In the genomic region with DNA sequence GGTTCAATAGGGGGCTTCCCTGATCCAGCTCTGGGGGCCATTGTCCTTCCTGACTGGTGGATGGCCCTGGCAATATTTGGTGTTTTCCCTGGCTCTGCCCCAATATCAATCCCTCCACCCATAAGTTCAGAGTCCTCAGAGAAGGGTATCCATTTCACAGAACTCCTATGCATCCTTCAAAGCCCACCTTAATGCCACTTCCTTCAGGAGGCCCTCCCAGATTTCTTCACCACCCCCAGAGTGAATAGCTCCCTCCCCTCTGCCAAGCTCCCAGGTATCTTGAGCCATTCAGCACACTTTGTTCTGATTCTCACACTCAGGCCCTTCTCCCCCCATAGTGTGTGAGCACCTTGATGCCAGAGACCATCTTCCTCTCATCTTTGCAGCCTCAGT, we compare ENCODE assay signal across 14 cellular contexts. TPM values are rescaled to one million over a fixed set of nuclear protein-coding genes. Genes with fewer than 3 reads are reported as not detected.
DNase-seq lines count a peak whose midpoint lies in the region; ATAC-seq and TF ChIP-seq lines count a peak whose summit lies in the region.
"Had no signal": no experiment of that assay in that cellular context is flagged by ENCODE, and none has a peak within 500 bp of the region (broad histone marks: within the 10 kb centered on the region; RNA-seq: fewer than 3 reads in every experiment).

No MANE protein-coding gene starts in this region.

- H3K14ac ChIP-seq in IMR-90 (replicated peaks; ENCODE audit: low read depth, low read length): no peak overlapping the region

- no peak overlapping the region; the same call in 2 of the 3 replicates for H2BK15ac ChIP-seq in IMR-90 (ENCODE audit: low read depth, low read length)

- no peaks in the 10 kb centered on the region for H3K27me3 Mint-ChIP-seq in chondrocyte (ENCODE audit: low read depth)

- no peak for ATAC-seq in IMR-90 (ENCODE audit: low read depth)
- no peak for ATAC-seq in HG03280 (IDR thresholded peaks at IDR 0.05; ENCODE audit: unreplicated experiment)

- no peak overlapping the region for H3K18ac ChIP-seq in IMR-90 (ENCODE audit: low read depth, low read length)

- TF ChIP-seq RAD21 in IMR-90 (IDR thresholded peaks at IDR 0.05; ENCODE audit: low read length): no peak

- dilution Hi-C loops in IMR-90 (cut with HindIII; ENCODE audit: low sequenced_read_pairs, unreplicated experiment): no loop called here

- H3K79me1 ChIP-seq in IMR-90 (ENCODE audit: low read depth in 1 of 2, low read length in 2 of 2): no peaks in the 10 kb centered on the region

- POLR2A ChIA-PET in IMR-90 (lab: Charles Lee; ENCODE audit: unreplicated experiment): no interaction called here

- no peak overlapping the region for H2AFZ ChIP-seq in IMR-90 (replicated peaks; ENCODE audit: low read length, poor library complexity)

- in situ Hi-C loops in IMR-90 (cut with MboI; ENCODE audit: low sequenced_read_pairs) (no loop called here), GM13976 (cut with MboI; ENCODE audit: low sequenced_read_pairs, unreplicated experiment) (no loop called here)

- no peak for TF ChIP-seq EP300 in suprapubic skin (IDR thresholded peaks at IDR 0.05)

- no peaks in the 10 kb centered on the region for H3K27me3 ChIP-seq in IMR-90 (ENCODE audit: control insufficient read depth, insufficient read depth, low read length)
- H3K27me3 ChIP-seq in mucosa of rectum (ENCODE audit: control insufficient read depth in 2 of 2, insufficient read depth in 2 of 2, low read length in 2 of 2): no peaks in the 10 kb centered on the region
- H3K27me3 ChIP-seq in suprapubic skin: no peaks in the 10 kb centered on the region

- H2AK9ac ChIP-seq in IMR-90 (replicated peaks; ENCODE audit: low read depth, low read length, poor library complexity): no peak overlapping the region

- no peak overlapping the region for H3K4me3 ChIP-seq in IMR-90 (ENCODE audit: insufficient read depth, low read depth, low read length)
- peak overlapping the region in 1 of 2 donors; percentile 26 for H3K4me3 ChIP-seq in mucosa of rectum (ENCODE audit: low read length in 2 of 2)
- no peak overlapping the region for H3K4me3 ChIP-seq in suprapubic skin

- no peak for DNase-seq in IMR-90
- DNase-seq in chondrocyte (ENCODE audit: low spot score): no peak
- no peak for DNase-seq in suprapubic skin (ENCODE audit: low spot score in 2 of 2)
- DNase-seq in GM13976 (ENCODE audit: low spot score): no peak
- no peak for DNase-seq in stimulated activated CD4-positive, alpha-beta T cell treated with anti-CD3 and anti-CD28 coated beads, Interleukin-4, amount 100 ng/mL, for 4 hours
- no peak for DNase-seq in NCI-H2171 (lab: John Stamatoyannopoulos, UW)
- DNase-seq: activated CD4-positive, alpha-beta T cell treated with anti-CD3 and anti-CD28 coated beads, Interleukin-2, amount 50 U/mL, for 4 hours; DND-41; RPMI8226 had no signal

- H3K9me1 ChIP-seq in IMR-90 (ENCODE audit: insufficient read depth, low read length): peaks cover 3% of the 10 kb centered on the region; the same call in 1 of the 2 replicates

- no peak overlapping the region for H2BK120ac ChIP-seq in IMR-90 (ENCODE audit: low read depth, low read length)

- no peak overlapping the region for H2BK20ac ChIP-seq in IMR-90 (ENCODE audit: low read depth, low read length)

- H3K4ac ChIP-seq in IMR-90 (ENCODE audit: low read depth, low read length): peak overlapping the region; percentile 70

- H3K9ac ChIP-seq in IMR-90 (ENCODE audit: low read depth, low read length) (no peak overlapping the region), mucosa of rectum (ENCODE audit: low read depth in 1 of 2, low read length in 2 of 2) (no peak overlapping the region)

- intact Hi-C loops in IMR-90 (cut with micrococcal nuclease): no loop called here

- H3K23ac ChIP-seq in IMR-90 (ENCODE audit: low read depth, low read length): no peak overlapping the region

- H4K8ac ChIP-seq in IMR-90 (ENCODE audit: low read depth in 2 of 2, low read length in 2 of 2): peak overlapping the region in 1 of 2 experiments; percentile 83; a peak in 1 of 4 replicates

- CTCF ChIA-PET in IMR-90 (lab: Yijun Ruan, JAX): interaction anchor here (1.0 to 1.5 kb wide), 2 partner anchors 16 to 80 kb away, joined by 4 read pairs; no protein-coding TSS in a partner anchor

- H2BK5ac ChIP-seq in IMR-90 (ENCODE audit: low read depth, low read length, poor library complexity, severe bottlenecking): no peak overlapping the region

- no peak overlapping the region for H3K4me2 ChIP-seq in IMR-90 (ENCODE audit: low read depth, low read length)

- H3K9me3 Mint-ChIP-seq in chondrocyte (ENCODE audit: low read depth): no peaks in the 10 kb centered on the region
- H3K9me3 Mint-ChIP-seq: memory B cell had no signal

- H4K20me1 ChIP-seq in IMR-90 (ENCODE audit: insufficient read depth, low read length): no peaks in the 10 kb centered on the region

- BruUV-seq in IMR-90 (replicated peaks; lab: Mats Ljungman, UMichigan): no TSS peak

- H3K27ac ChIP-seq in IMR-90 (ENCODE audit: insufficient read depth, low read length) (no peak overlapping the region), mucosa of rectum (ENCODE audit: low read depth in 2 of 2, low read length in 2 of 2) (peak overlapping the region; percentile 78 to 82), suprapubic skin (peak overlapping the region; percentile 79)

- no peak overlapping the region for H4K5ac ChIP-seq in IMR-90 (ENCODE audit: low read depth, low read length)

- TF ChIP-seq POLR2A in IMR-90 (IDR thresholded peaks at IDR 0.05; ENCODE audit: low read depth, low read length) (no peak), suprapubic skin (IDR thresholded peaks at IDR 0.05) (no peak)

- no peaks in the 10 kb centered on the region for H3K36me3 ChIP-seq in IMR-90 (ENCODE audit: control insufficient read depth, insufficient read depth, low read length)
- no peaks in the 10 kb centered on the region for H3K36me3 ChIP-seq in mucosa of rectum (ENCODE audit: control insufficient read depth in 2 of 2, insufficient read depth in 2 of 2, low read length in 2 of 2)
- no peaks in the 10 kb centered on the region for H3K36me3 ChIP-seq in suprapubic skin

- H3K36me3 Mint-ChIP-seq in chondrocyte (ENCODE audit: low read depth): peaks cover 7% of the 10 kb centered on the region

- TF ChIP-seq CTCF in IMR-90 (conservative IDR thresholded peaks at IDR 0.05; ENCODE audit: low read depth, low read length) (no peak), chondrocyte (IDR thresholded peaks at IDR 0.05) (no peak), suprapubic skin (IDR thresholded peaks at IDR 0.05) (no peak), GM13976 (IDR thresholded peaks at IDR 0.05; ENCODE audit: borderline replicate concordance, control extremely low read depth, extremely low read depth, insufficient read depth, missing control alignments) (no peak)

- H2AK5ac ChIP-seq in IMR-90 (ENCODE audit: low read depth, low read length): peak overlapping the region; percentile 64; the same call in 1 of the 2 replicates

- H3K4me1 ChIP-seq in IMR-90 (ENCODE audit: control insufficient read depth, insufficient read depth, low read length) (peaks cover 33% of the 10 kb centered on the region), mucosa of rectum (ENCODE audit: control insufficient read depth in 2 of 2, insufficient read depth in 2 of 2, low read length in 2 of 2) (peaks cover 14 to 19% of the 10 kb centered on the region in 2 donors), suprapubic skin (peaks cover 38% of the 10 kb centered on the region)

- H4K91ac ChIP-seq in IMR-90 (ENCODE audit: insufficient read depth, low read depth, low read length): no peak overlapping the region; the same call in 1 of the 2 replicates

- H3K4me3 Mint-ChIP-seq in chondrocyte (ENCODE audit: unreplicated experiment): peak overlapping the region; percentile 64
- H3K4me3 Mint-ChIP-seq: memory B cell had no signal

- H3K9me3 ChIP-seq in IMR-90 (ENCODE audit: control insufficient read depth, insufficient read depth, low read length) (no peaks in the 10 kb centered on the region), mucosa of rectum (ENCODE audit: control insufficient read depth in 2 of 2, low read length in 2 of 2) (no peaks in the 10 kb centered on the region), suprapubic skin (no peaks in the 10 kb centered on the region)

- H3K56ac ChIP-seq in IMR-90 (ENCODE audit: extremely low read depth, insufficient read depth, low read length): no peak overlapping the region

- H3K27ac Mint-ChIP-seq in chondrocyte (ENCODE audit: unreplicated experiment): peak overlapping the region; percentile 95
- H3K27ac Mint-ChIP-seq: memory B cell had no signal

- peaks cover 80% of the 10 kb centered on the region for H3K4me1 Mint-ChIP-seq in chondrocyte (ENCODE audit: low read depth)

TF ChIP-seq in IMR-90, 13 proteins besides CTCF, POLR2A, EP300 and RAD21 (continues in another document):
- TF ChIP-seq MAFK (IDR thresholded peaks at IDR 0.05; ENCODE audit: low read depth, low read length): no peak
- no peak for TF ChIP-seq RFX5 (IDR thresholded peaks at IDR 0.05; ENCODE audit: low read depth, low read length)
- no peak for TF ChIP-seq CEBPB (IDR thresholded peaks at IDR 0.05; ENCODE audit: low read depth, low read length)
- no peak for TF ChIP-seq RCOR1 (IDR thresholded peaks at IDR 0.05; ENCODE audit: insufficient replicate concordance, low read length)
- no peak for TF ChIP-seq SMC3 (IDR thresholded peaks at IDR 0.05; ENCODE audit: low read depth, low read length)

RNA-seq across cellular contexts. Expression of a gene that starts 5.8 kb away (rescaled TPM):
- total RNA-seq in IMR-90 (2012; rRNA removed): not detected in 2 replicates
- polyA plus RNA-seq in IMR-90 (2012; rRNA removed): 0.84 and 2.0 TPM in 2 replicates
- polyA plus RNA-seq in IMR-90 (2012; cell fraction: cytosol; rRNA removed): 5.4 and 10.2 TPM in 2 replicates
- polyA plus RNA-seq in IMR-90 (2012; cell fraction: nucleus; rRNA removed; ENCODE audit: low replicate concordance): 2.1 and 3.5 TPM in 2 replicates
- total RNA-seq in chondrocyte: 132 to 297 TPM (median 295 TPM) in 3 replicates
- 10 to 100 TPM in 1 of 4 donors, 1 to 10 TPM in 3; 2.3 to 13.3 (median 7.7) TPM for total RNA-seq in suprapubic skin

RNA-seq across cellular contexts. Expression of a gene that starts 13.9 kb away (rescaled TPM):
- total RNA-seq in IMR-90 (2012; rRNA removed) (0.28 and 0.54 TPM in 2 replicates), chondrocyte (21.3 to 28.0 TPM (median 26.4 TPM) in 3 replicates), suprapubic skin (100 to 1,000 TPM; 359 to 639 (median 494) TPM)
- 1.2 and 2.2 TPM in 2 replicates for polyA plus RNA-seq in IMR-90 (2012; rRNA removed)
- polyA plus RNA-seq in IMR-90 (2012; cell fraction: cytosol; rRNA removed): 1.2 and 1.8 TPM in 2 replicates
- 1.2 and 1.3 TPM in 2 replicates for polyA plus RNA-seq in IMR-90 (2012; cell fraction: nucleus; rRNA removed; ENCODE audit: low replicate concordance)

RNA-seq across cellular contexts. Expression of a gene that starts 26.4 kb away (rescaled TPM):
- total RNA-seq in IMR-90 (2012; rRNA removed): 3.2 and 4.2 TPM in 2 replicates
- 5.5 and 6.3 TPM in 2 replicates for polyA plus RNA-seq in IMR-90 (2012; rRNA removed)
- polyA plus RNA-seq in IMR-90 (2012; cell fraction: cytosol; rRNA removed): 3.5 and 3.9 TPM in 2 replicates
- 9.4 and 15.8 TPM in 2 replicates for polyA plus RNA-seq in IMR-90 (2012; cell fraction: nucleus; rRNA removed; ENCODE audit: low replicate concordance)
- total RNA-seq in chondrocyte: 2.1 to 4.8 TPM (median 2.4 TPM) in 3 replicates
- 1 to 10 TPM in 1 of 4 donors, not detected in 3; 1.1 TPM for total RNA-seq in suprapubic skin
- total RNA-seq: bronchial epithelial cell, omental fat pad had no signal

RNA-seq across cellular contexts. Expression of a gene that starts 53.6 kb away (rescaled TPM):
- total RNA-seq in IMR-90 (2012; rRNA removed): 1.4 TPM in 1 of 2 replicates, not detected in the other
- 0.80 and 0.96 TPM in 2 replicates for polyA plus RNA-seq in IMR-90 (2012; rRNA removed)
- 0.44 and 3.1 TPM in 2 replicates for polyA plus RNA-seq in IMR-90 (2012; cell fraction: cytosol; rRNA removed)
- not detected in 2 replicates for polyA plus RNA-seq in IMR-90 (2012; cell fraction: nucleus; rRNA removed; ENCODE audit: low replicate concordance)
- total RNA-seq in chondrocyte: 2.0 to 5.2 TPM (median 2.0 TPM) in 3 replicates
- total RNA-seq in suprapubic skin: 100 to 1,000 TPM; 182 to 452 (median 349) TPM

Comparison
In these comparisons a context has a peak if more than half of its experiments do, and no peak if none do; other contexts are left out.
1. RNA of a gene that starts 13.9 kb away (total RNA-seq): 359 to 639 TPM in suprapubic skin and 21.3 to 28.0 TPM in chondrocyte; 0.28 to 0.54 TPM in IMR-90; every median in the first group is over 10 times any median in the second.